6 cellular contexts compared by ENCODE assay signal in genomic region chr16:11437069-11437468, GRCh38.
"Had no signal": no experiment of that assay in that cellular context is flagged by ENCODE, and none has a peak within 500 bp of the region (broad histone marks: within the 10 kb centered on the region; RNA-seq: fewer than 3 reads in every experiment).

No MANE protein-coding gene starts in this region.

- H3K27ac ChIP-seq: HL-60 had no signal

- DNase-seq: H9, HCEC 1CT, HFFc6, KBM-7 had no signal

- H3K4me3 ChIP-seq: GM23338 had no signal
